11 cellular contexts compared by ENCODE assay signal in genomic region chr7:823639-824038, GRCh38. TPM values are rescaled to one million over a fixed set of nuclear protein-coding genes. Genes with fewer than 3 reads are reported as not detected.
DNase-seq lines count a peak whose midpoint lies in the region; ATAC-seq, FAIRE-seq and TF ChIP-seq lines count a peak whose summit lies in the region.
"Had no signal": no experiment of that assay in that cellular context is flagged by ENCODE, and none has a peak within 500 bp of the region (broad histone marks: within the 10 kb centered on the region; RNA-seq: fewer than 3 reads in every experiment).

No MANE protein-coding gene starts in this region.

- H3K4me1 ChIP-seq in HepG2 (ENCODE audit: insufficient read depth, low read length) (peaks cover 45% of the 10 kb centered on the region), stomach (peaks cover 22 to 89% (median 48%) of the 10 kb centered on the region in 4 donors)
- H3K4me1 ChIP-seq: prostate gland had no signal

- no peak for ATAC-seq in HepG2
- no peak for ATAC-seq in GM19397 (IDR thresholded peaks at IDR 0.05; ENCODE audit: unreplicated experiment)
- ATAC-seq in HG02981 (IDR thresholded peaks at IDR 0.05; ENCODE audit: unreplicated experiment): no peak

- H2AFZ ChIP-seq in HepG2 (ENCODE audit: low read length): no peak overlapping the region

- H3K79me2 ChIP-seq in HepG2 (ENCODE audit: insufficient read depth, low read length): peaks cover 90% of the 10 kb centered on the region

- TF ChIP-seq RAD21 in HepG2 (CRISPR knock-in tag; IDR thresholded peaks at IDR 0.05): no peak

- H3K4me3 ChIP-seq in HepG2 (replicated peaks in 1 of 3; ENCODE audit: insufficient read depth in 1 of 3, low read depth in 2 of 3, low read length in 3 of 3) (no peak overlapping the region), stomach (no peak overlapping the region)
- H3K4me3 ChIP-seq: prostate gland had no signal

- intact Hi-C loops in HepG2 (cut with micrococcal nuclease; ENCODE audit: unreplicated experiment) (no loop called here), stomach (cut with DNase I; ENCODE audit: low total_unique reads) (no loop called here)

- BruUV-seq in HepG2 (replicated peaks; lab: Mats Ljungman, UMichigan): no TSS peak

- H3K36me3 ChIP-seq in HepG2 (replicated peaks in 1 of 2; ENCODE audit: control insufficient read depth in 1 of 2, insufficient read depth in 2 of 2, low read length in 2 of 2) (peaks cover 2 to 10% of the 10 kb centered on the region in 2 experiments; a peak in 4 of 5 replicates), stomach (peaks cover 0 to 13% (median 5%) of the 10 kb centered on the region in 4 donors)
- H3K36me3 ChIP-seq: prostate gland had no signal

- H3K4me1 Mint-ChIP-seq in brain: peaks cover 78% of the 10 kb centered on the region

- H3K9me3 ChIP-seq in HepG2 (ENCODE audit: low read length) (no peaks in the 10 kb centered on the region), stomach (no peaks in the 10 kb centered on the region)
- H3K9me3 ChIP-seq: prostate gland had no signal

- DNase-seq in HTR-8/SVneo (ENCODE audit: insufficient read length, low spot score) (no peak), HepG2 (ENCODE audit: low spot score) (no peak), stomach (no peak), epidermal melanocyte (ENCODE audit: insufficient read length, low spot score) (no peak)
- DNase-seq: islet precursor cell, NCI-H1092 treated with DMSO at 0.1 percent for 48 hours, T-helper 9 cell had no signal

- peaks cover 0 to 5% (median 0%) of the 10 kb centered on the region in 5 experiments for H3K9me3 Mint-ChIP-seq in brain

- peaks cover 85% of the 10 kb centered on the region for H3K36me3 Mint-ChIP-seq in brain

- TF ChIP-seq POLR2A in HepG2 (IDR thresholded peaks at IDR 0.05; ENCODE audit: insufficient read depth in 1 of 2, low read depth in 2 of 2, low read length in 2 of 2) (no peak), stomach (IDR thresholded peaks at IDR 0.05) (no peak)

- H3K4me3 Mint-ChIP-seq in brain: peak overlapping the region in 3 of 5 experiments; percentile 1 to 59 (median 40)

- POLR2A ChIA-PET in HepG2 (lab: Yijun Ruan, JAX): no interaction called here

- TF ChIP-seq CTCF in brain (conservative IDR thresholded peaks at IDR 0.05): no peak
- TF ChIP-seq CTCF in HepG2 (CRISPR knock-in tag; IDR thresholded peaks at IDR 0.05): no peak
- TF ChIP-seq CTCF in stomach (IDR thresholded peaks at IDR 0.05): no peak

- H3K9ac ChIP-seq in HepG2 (ENCODE audit: insufficient read depth, low read depth, low read length): no peak overlapping the region

- TF ChIP-seq EP300 in HepG2 (IDR thresholded peaks at IDR 0.05; ENCODE audit: low read depth in 2 of 2, low read length in 2 of 2) (no peak), HepG2 (CRISPR knock-in tag; IDR thresholded peaks at IDR 0.05; ENCODE audit: borderline replicate concordance) (no peak), stomach (IDR thresholded peaks at IDR 0.05) (no peak)

- H3K27ac Mint-ChIP-seq in brain: peak overlapping the region; percentile 17 to 86 (median 76)

- in situ Hi-C loops in HepG2 (cut with HindIII; ENCODE audit: extremely low pct_ligation_motif_present, low pct_unique_long_range_greater_than_20kb): no loop called here

- CTCF ChIA-PET in HepG2 (lab: Yijun Ruan, JAX; ENCODE audit: low intra/inter-chr PET ratio, low total read pairs): no interaction called here

- H4K20me1 ChIP-seq in HepG2 (ENCODE audit: insufficient read depth, low read length): peaks cover 38% of the 10 kb centered on the region

- peak; percentile 54 for FAIRE-seq in HTR-8/SVneo (lab: Jason Lieb, UNC)
- FAIRE-seq in HepG2 (lab: Jason Lieb, UNC): no peak

- no peaks in the 10 kb centered on the region for H3K27me3 Mint-ChIP-seq in brain

- peak overlapping the region; percentile 26 for H3K27ac ChIP-seq in HepG2 (ENCODE audit: extremely low read length, insufficient read depth, low read length)
- peak overlapping the region; percentile 32 to 93 (median 57) for H3K27ac ChIP-seq in stomach

- no peaks in the 10 kb centered on the region for H3K27me3 ChIP-seq in HepG2 (ENCODE audit: control insufficient read depth in 1 of 2, insufficient read depth in 2 of 2, low read length in 2 of 2)
- no peaks in the 10 kb centered on the region for H3K27me3 ChIP-seq in stomach

- 94% methylated on average over 9 of the region's 9 CpGs for WGBS in HepG2 (ENCODE audit: low lambda C conversion rate)
- WGBS in stomach, 5 donors: 44 to 62% (median 54%) methylated on average over 9 of the region's 9 CpGs

- no peak overlapping the region for H3K4me2 ChIP-seq in HepG2 (ENCODE audit: low read depth, low read length)

TF ChIP-seq in HepG2, 621 proteins besides CTCF, POLR2A, EP300 and RAD21:
- TF ChIP-seq ZBTB33 (CRISPR knock-in tag; IDR thresholded peaks at IDR 0.05): 0 out of 2 replicates have a peak, but pooled peaks have one; percentile 32
- TF ChIP-seq NFIC (IDR thresholded peaks at IDR 0.05; ENCODE audit: low read length): no peak
TF ChIP-seq in HepG2: peak in this region for 1.

RNA-seq across cellular contexts. Expression of gene SUN1, which starts 8.6 kb away (rescaled TPM):
- polyA plus RNA-seq in brain (ENCODE audit: insufficient read depth, low read depth, low replicate concordance): 128 TPM
- 23.2 and 47.0 TPM in 2 replicates for total RNA-seq in HepG2 (2016; rRNA removed; fragmentation: Illumina TruSeq; extraction: Trizol)
- total RNA-seq in HepG2 (2016; cell fraction: cytosol; rRNA removed; fragmentation: Illumina TruSeq; extraction: Trizol; ENCODE audit: low read depth): 20.5 and 20.8 TPM in 2 replicates
- total RNA-seq in HepG2 (2016; cell fraction: insoluble cytoplasmic fraction; rRNA removed; fragmentation: Illumina TruSeq; extraction: Trizol): 23.7 and 48.5 TPM in 2 replicates
- total RNA-seq in HepG2 (2016; cell fraction: membrane; rRNA removed; fragmentation: Illumina TruSeq; extraction: Trizol): 17.9 and 19.0 TPM in 2 replicates
- total RNA-seq in HepG2 (2016; cell fraction: nucleus; rRNA removed; fragmentation: Illumina TruSeq; extraction: Trizol): 73.3 and 80.7 TPM in 2 replicates
- 126 and 140 TPM in 2 replicates for polyA plus RNA-seq in HepG2 (2011; rRNA removed)
- 172 and 209 TPM in 2 replicates for polyA plus RNA-seq in HepG2 (2011; cell fraction: cytosol; rRNA removed)
- 652 and 741 TPM in 2 replicates for polyA plus RNA-seq in HepG2 (2011; cell fraction: nucleus; rRNA removed)
- polyA plus RNA-seq in HepG2 (2012): 71.5 and 75.9 TPM in 2 replicates
- polyA plus RNA-seq in HepG2 (2016; cell fraction: cytosol; fragmentation: Illumina TruSeq; extraction: Trizol; ENCODE audit: low read depth): 8.3 and 11.8 TPM in 2 replicates
- 18.4 and 20.2 TPM in 2 replicates for polyA plus RNA-seq in HepG2 (2016; cell fraction: insoluble cytoplasmic fraction; fragmentation: Illumina TruSeq; extraction: Trizol; ENCODE audit: low read depth)
- 7.5 and 9.3 TPM in 2 replicates for polyA plus RNA-seq in HepG2 (2016; cell fraction: membrane; fragmentation: Illumina TruSeq; extraction: Trizol; ENCODE audit: low read depth)
- 160 and 177 TPM in 2 replicates for polyA plus RNA-seq in HepG2 (2016; cell fraction: nucleus; fragmentation: Illumina TruSeq; extraction: Trizol; ENCODE audit: insufficient read depth, low read depth)
- 212 and 267 TPM in 2 replicates for polyA minus RNA-seq in HepG2 (2011; rRNA and poly(A)+ RNA removed; ENCODE audit: low replicate concordance)
- 55.5 and 58.0 TPM in 2 replicates for polyA minus RNA-seq in HepG2 (2011; cell fraction: cytosol; rRNA and poly(A)+ RNA removed)
- polyA minus RNA-seq in HepG2 (2011; cell fraction: nucleus; rRNA and poly(A)+ RNA removed): 208 and 210 TPM in 2 replicates
- total RNA-seq in stomach: 100 to 1,000 TPM; 103 to 242 (median 159) TPM
- polyA plus RNA-seq in stomach: 10 to 100 TPM; 15.9 to 58.9 (median 21.7) TPM

RNA-seq across cellular contexts. Expression of gene GET4, which starts 52.7 kb away (rescaled TPM):
- polyA plus RNA-seq in brain (ENCODE audit: insufficient read depth, low read depth, low replicate concordance) (37.7 TPM), HepG2 (2011; rRNA removed) (35.2 and 44.4 TPM in 2 replicates), stomach (10 to 100 TPM; 34.4 to 53.2 (median 53.0) TPM)
- total RNA-seq in HepG2 (2016; rRNA removed; fragmentation: Illumina TruSeq; extraction: Trizol) (28.2 and 31.6 TPM in 2 replicates), stomach (100 to 1,000 TPM in 1 of 5 donors, 10 to 100 TPM in 4; 22.4 to 140 (median 40.1) TPM)
- 7.8 and 8.0 TPM in 2 replicates for total RNA-seq in HepG2 (2016; cell fraction: cytosol; rRNA removed; fragmentation: Illumina TruSeq; extraction: Trizol; ENCODE audit: low read depth)
- total RNA-seq in HepG2 (2016; cell fraction: insoluble cytoplasmic fraction; rRNA removed; fragmentation: Illumina TruSeq; extraction: Trizol): 27.8 and 31.5 TPM in 2 replicates
- 18.9 and 22.1 TPM in 2 replicates for total RNA-seq in HepG2 (2016; cell fraction: membrane; rRNA removed; fragmentation: Illumina TruSeq; extraction: Trizol)
- total RNA-seq in HepG2 (2016; cell fraction: nucleus; rRNA removed; fragmentation: Illumina TruSeq; extraction: Trizol): 26.6 and 28.2 TPM in 2 replicates
- polyA plus RNA-seq in HepG2 (2011; cell fraction: cytosol; rRNA removed): 32.6 and 49.3 TPM in 2 replicates
- 186 and 201 TPM in 2 replicates for polyA plus RNA-seq in HepG2 (2011; cell fraction: nucleus; rRNA removed)
- 33.0 and 39.4 TPM in 2 replicates for polyA plus RNA-seq in HepG2 (2012)
- polyA plus RNA-seq in HepG2 (2016; cell fraction: cytosol; fragmentation: Illumina TruSeq; extraction: Trizol; ENCODE audit: low read depth): 13.8 and 16.4 TPM in 2 replicates
- polyA plus RNA-seq in HepG2 (2016; cell fraction: insoluble cytoplasmic fraction; fragmentation: Illumina TruSeq; extraction: Trizol; ENCODE audit: low read depth): 49.1 and 51.2 TPM in 2 replicates
- polyA plus RNA-seq in HepG2 (2016; cell fraction: membrane; fragmentation: Illumina TruSeq; extraction: Trizol; ENCODE audit: low read depth): 21.9 and 26.3 TPM in 2 replicates
- 111 and 112 TPM in 2 replicates for polyA plus RNA-seq in HepG2 (2016; cell fraction: nucleus; fragmentation: Illumina TruSeq; extraction: Trizol; ENCODE audit: insufficient read depth, low read depth)
- 16.3 and 17.4 TPM in 2 replicates for polyA minus RNA-seq in HepG2 (2011; rRNA and poly(A)+ RNA removed; ENCODE audit: low replicate concordance)
- 9.7 and 12.6 TPM in 2 replicates for polyA minus RNA-seq in HepG2 (2011; cell fraction: cytosol; rRNA and poly(A)+ RNA removed)
- polyA minus RNA-seq in HepG2 (2011; cell fraction: nucleus; rRNA and poly(A)+ RNA removed): 19.2 and 26.4 TPM in 2 replicates
